In genomic region chr15:62068071-62068786, GRCh38 we compare ENCODE assay signal across 8 cellular contexts. TPM values are rescaled to one million over a fixed set of nuclear protein-coding genes. Genes with fewer than 3 reads are reported as not detected.
A peak's percentile ranks its signal among the peaks of the same experiment; 100 is the strongest.
DNase-seq lines count a peak whose midpoint lies in the region; ATAC-seq, FAIRE-seq and TF ChIP-seq lines count a peak whose summit lies in the region.

No MANE protein-coding gene starts in this region.

- H3K4me3 ChIP-seq in AG10803 (ENCODE audit: low read length) (peak overlapping the region; percentile 43), Peyer's patch (peak overlapping the region; percentile 45 to 75 (median 72)), astrocyte (ENCODE audit: insufficient read depth, low read depth, low read length) (peak overlapping the region; percentile 43), iPS-18a (ENCODE audit: low read length) (peak overlapping the region; percentile 33), skeletal muscle cell (ENCODE audit: low read depth, low read length) (peak overlapping the region; percentile 40)

- TF ChIP-seq CTCF in AG10803 (conservative IDR thresholded peaks at IDR 0.05; ENCODE audit: low read length) (no peak), Peyer's patch (IDR thresholded peaks at IDR 0.05) (peak in 3 of 6 experiments; percentile 26 to 42 (median 27)), astrocyte (IDR thresholded peaks at IDR 0.05; ENCODE audit: insufficient read depth, low read depth, low read length) (no peak)

- peak overlapping the region; percentile 77 for H3K4me3 Mint-ChIP-seq in astrocyte (ENCODE audit: unreplicated experiment)

- no peak for FAIRE-seq in astrocyte (lab: Jason Lieb, UNC)

- peak overlapping the region; percentile 67 for H3K4me2 ChIP-seq in astrocyte (ENCODE audit: low read length)

- no peaks in the 10 kb centered on the region for H3K9me3 Mint-ChIP-seq in astrocyte (ENCODE audit: unreplicated experiment)

- H3K4me1 Mint-ChIP-seq in astrocyte (ENCODE audit: low read depth, unreplicated experiment): peaks cover 5% of the 10 kb centered on the region

- ATAC-seq in GM19351 (IDR thresholded peaks at IDR 0.05; ENCODE audit: unreplicated experiment) (peak; percentile 35), GM21381 (IDR thresholded peaks at IDR 0.05; ENCODE audit: unreplicated experiment) (no peak)

- H3K9me3 ChIP-seq in Peyer's patch: no peaks in the 10 kb centered on the region
- H3K9me3 ChIP-seq in astrocyte (ENCODE audit: insufficient read depth, low read depth, low read length): no peaks in the 10 kb centered on the region
- no peaks in the 10 kb centered on the region for H3K9me3 ChIP-seq in iPS-18a (ENCODE audit: control insufficient read depth, low read depth, low read length)

- no peaks in the 10 kb centered on the region for H3K36me3 Mint-ChIP-seq in astrocyte (ENCODE audit: low read depth, unreplicated experiment)

- H3K27me3 ChIP-seq in Peyer's patch (no peaks in the 10 kb centered on the region), astrocyte (ENCODE audit: insufficient read depth, low read length) (peaks cover 31% of the 10 kb centered on the region), iPS-18a (ENCODE audit: control insufficient read depth, insufficient read depth, low read length) (peaks cover 70% of the 10 kb centered on the region)

- H3K27ac Mint-ChIP-seq in astrocyte (ENCODE audit: unreplicated experiment): no peak overlapping the region

- H3K9ac ChIP-seq in astrocyte (ENCODE audit: low read length) (no peak overlapping the region), iPS-18a (ENCODE audit: low read length) (no peak overlapping the region)

- H3K4me1 ChIP-seq in Peyer's patch: peaks cover 0 to 17% (median 10%) of the 10 kb centered on the region in 4 donors
- peaks cover 12% of the 10 kb centered on the region for H3K4me1 ChIP-seq in astrocyte (ENCODE audit: insufficient read depth, low read length)
- H3K4me1 ChIP-seq in iPS-18a (ENCODE audit: control insufficient read depth, low read depth, low read length): peaks cover 11% of the 10 kb centered on the region

- TF ChIP-seq POLR2A in Peyer's patch (IDR thresholded peaks at IDR 0.05): no peak

- peaks cover 32% of the 10 kb centered on the region for H3K27me3 Mint-ChIP-seq in astrocyte (ENCODE audit: low read depth, unreplicated experiment)

- DNase-seq in AG10803 (ENCODE audit: low read depth): peak; percentile 36
- peak in 2 of 3 donors; percentile 68 to 77 for DNase-seq in Peyer's patch
- no peak for DNase-seq in astrocyte (ENCODE audit: low read depth)
- DNase-seq in skeletal muscle cell (ENCODE audit: low read depth): no peak
- DNase-seq in occipital lobe (lab: John Stamatoyannopoulos, UW): no peak

- H2AFZ ChIP-seq in astrocyte (ENCODE audit: low read depth, low read length): peak overlapping the region; percentile 53

- no peaks in the 10 kb centered on the region for H3K79me2 ChIP-seq in astrocyte (ENCODE audit: insufficient read depth, low read length)

- H3K27ac ChIP-seq in Peyer's patch (peak overlapping the region; percentile 18 to 74 (median 58)), astrocyte (ENCODE audit: low read depth, low read length) (no peak overlapping the region), iPS-18a (ENCODE audit: low read length) (no peak overlapping the region)

- H4K20me1 ChIP-seq in astrocyte (ENCODE audit: insufficient read depth, low read length): peaks cover 3% of the 10 kb centered on the region

- H3K36me3 ChIP-seq in Peyer's patch: no peaks in the 10 kb centered on the region
- no peaks in the 10 kb centered on the region for H3K36me3 ChIP-seq in astrocyte (ENCODE audit: insufficient read depth, low read length)
- H3K36me3 ChIP-seq in iPS-18a (ENCODE audit: control insufficient read depth, low read depth, low read length): no peaks in the 10 kb centered on the region

RNA-seq across cellular contexts. Expression of gene C2CD4A, which starts 1.5 kb away (rescaled TPM):
- total RNA-seq in Peyer's patch: 1 to 10 TPM in 1 of 4 donors, under 1 TPM in 1, not detected in 2; 0.18 to 1.7 TPM
- total RNA-seq in astrocyte: not detected in 2 replicates
- total RNA-seq in occipital lobe: 0.16 TPM

RNA-seq across cellular contexts. Expression of gene VPS13C, which starts 8.0 kb away (rescaled TPM):
- total RNA-seq in Peyer's patch (100 to 1,000 TPM in 1 of 4 donors, 10 to 100 TPM in 3; 65.1 to 111 (median 70.4) TPM), astrocyte (33.6 and 35.4 TPM in 2 replicates), occipital lobe (142 TPM)

Comparison
In these comparisons a context has a peak if more than half of its experiments do, and no peak if none do; other contexts are left out.
1. DNase-seq: peak in AG10803 (single experiment) and Peyer's patch (2 of 3); none in astrocyte (single experiment), skeletal muscle cell (single experiment) and occipital lobe (single experiment).
2. H3K27ac ChIP-seq: peak in Peyer's patch (4 of 4); none in astrocyte (single experiment) and iPS-18a (single experiment).
3. Peak in every context shown above with its lines, with median percentiles within 50 percentile points of each other: H3K4me3 ChIP-seq.